In genomic region chr19:38880076-38880881, GRCh38 we compare ENCODE assay signal across 18 cellular contexts. TPM values are rescaled to one million over a fixed set of nuclear protein-coding genes. Genes with fewer than 3 reads are reported as not detected.
DNase-seq lines count a peak whose midpoint lies in the region; ATAC-seq, FAIRE-seq and TF ChIP-seq lines count a peak whose summit lies in the region.
"Had no signal": no experiment of that assay in that cellular context is flagged by ENCODE, and none has a peak within 500 bp of the region (broad histone marks: within the 10 kb centered on the region; RNA-seq: fewer than 3 reads in every experiment).

No MANE protein-coding gene starts in this region.

- no peak overlapping the region for H2BK12ac ChIP-seq in H1 (ENCODE audit: low read depth, low read length)

- no peaks in the 10 kb centered on the region for H3K27me3 Mint-ChIP-seq in activated naive CD4-positive, alpha-beta T cell treated with anti-CD3 and anti-CD28 coated beads for 36 hours (ENCODE audit: low read depth)
- H3K27me3 Mint-ChIP-seq in T-helper 17 cell = no peaks in the 10 kb centered on the region

- H2BK5ac ChIP-seq in H1 (ENCODE audit: low read depth, low read length) = no peak overlapping the region

- no peak overlapping the region for H3K9ac ChIP-seq in H1 (replicated peaks in 1 of 4; ENCODE audit: extremely low read depth in 1 of 4, low read depth in 3 of 4, low read length in 3 of 4)

- no peak for TF ChIP-seq RAD21 in H1 (IDR thresholded peaks at IDR 0.05 in 1 of 2, conservative IDR thresholded peaks at IDR 0.05 in 1 of 2; ENCODE audit: low read depth in 2 of 2, low read length in 2 of 2)

- H3K4me3 Mint-ChIP-seq in activated naive CD4-positive, alpha-beta T cell treated with anti-CD3 and anti-CD28 coated beads for 36 hours = no peak overlapping the region
- H3K4me3 Mint-ChIP-seq in T-helper 17 cell = peak overlapping the region; percentile 56
- H3K4me3 Mint-ChIP-seq in stimulated activated effector memory CD8-positive, alpha-beta T cell treated with anti-CD3 and anti-CD28 coated beads, Interleukin-12 subunit alpha, Interleukin-12 subunit beta, amount 100 ng/mL, for 72 hours = no peak overlapping the region

- TF ChIP-seq CTCF in H1 (IDR thresholded peaks at IDR 0.05; ENCODE audit: control extremely low read depth in 1 of 3, insufficient read depth in 1 of 3, low read depth in 1 of 3, low read length in 3 of 3) (no peak), suprapubic skin (IDR thresholded peaks at IDR 0.05) (no peak)

- H3K18ac ChIP-seq in H1 (ENCODE audit: extremely low read depth, low read length) = no peak overlapping the region

- H4K91ac ChIP-seq in H1 (replicated peaks; ENCODE audit: insufficient read length, low read length) = no peak overlapping the region

- no peak overlapping the region for H3K56ac ChIP-seq in H1 (replicated peaks; ENCODE audit: insufficient read length, low read depth, low read length)

- H3K14ac ChIP-seq in H1 (ENCODE audit: insufficient read length) = no peak overlapping the region

- no peaks in the 10 kb centered on the region for H3K9me3 ChIP-seq in T-helper 17 cell (ENCODE audit: control insufficient read depth, low read length, poor library complexity, severe bottlenecking)
- H3K9me3 ChIP-seq in H1 (ENCODE audit: insufficient read depth in 2 of 2, low read depth in 1 of 2, low read length in 1 of 2) = no peaks in the 10 kb centered on the region
- H3K9me3 ChIP-seq in suprapubic skin = no peaks in the 10 kb centered on the region
- H3K9me3 ChIP-seq: esophagus muscularis mucosa, pancreas had no signal

- H2BK20ac ChIP-seq in H1 (ENCODE audit: low read length) = no peak overlapping the region

- H3K4me1 ChIP-seq in H1 (replicated peaks in 1 of 4; ENCODE audit: control insufficient read depth in 3 of 4, insufficient read depth in 4 of 4, low read length in 3 of 4) = peaks cover 0 to 8% (median 3%) of the 10 kb centered on the region in 4 experiments; a peak in 6 of 7 replicates
- H3K4me1 ChIP-seq in suprapubic skin = peaks cover 3% of the 10 kb centered on the region

- H3K4me3 ChIP-seq in H1 (ENCODE audit: extremely low read depth in 1 of 4, insufficient read depth in 2 of 4, low read depth in 3 of 4, low read length in 4 of 4) = no peak overlapping the region
- H3K4me3 ChIP-seq in suprapubic skin = no peak overlapping the region
- H3K4me3 ChIP-seq: esophagus muscularis mucosa, pancreas had no signal

- no peaks in the 10 kb centered on the region for H3K79me2 ChIP-seq in H1 (ENCODE audit: control insufficient read depth in 1 of 2, insufficient read depth in 2 of 2, low read length in 2 of 2)

- FAIRE-seq in H1 (lab: Jason Lieb, UNC) = no peak
- FAIRE-seq: pancreas had no signal

- H3K36me3 ChIP-seq in H1 (ENCODE audit: control insufficient read depth in 2 of 4, insufficient read depth in 4 of 4, low read length in 3 of 4) = no peaks in the 10 kb centered on the region
- H3K36me3 ChIP-seq in suprapubic skin = peaks cover 52% of the 10 kb centered on the region
- H3K36me3 ChIP-seq: pancreas had no signal

- H2AFZ ChIP-seq in H1 (ENCODE audit: low read length) = no peak overlapping the region

- no peak overlapping the region for H2AK5ac ChIP-seq in H1 (ENCODE audit: low read depth, low read length)

- WGBS in H1 (ENCODE audit: extremely low coverage in 1 of 2, insufficient coverage in 1 of 2, insufficient read length in 1 of 2, insufficient replicate concordance in 2 of 2, low coverage in 1 of 2, low lambda C conversion rate in 2 of 2, missing lambda C conversion rate in 1 of 2), 2 experiments = 83% methylated on average over 14 of the region's 19 CpGs; no CpG with 5 or more reads in 1 of the 2 experiments
- 95% methylated on average over 12 of the region's 19 CpGs for WGBS in suprapubic skin

- DNase-seq in activated naive CD4-positive, alpha-beta T cell treated with anti-CD3 and anti-CD28 coated beads for 36 hours = no peak
- no peak for DNase-seq in activated naive CD4-positive, alpha-beta T cell (lab: John Stamatoyannopoulos, UW)
- DNase-seq in T-helper 17 cell (no peak), H1 (ENCODE audit: low read depth in 1 of 2, low spot score in 2 of 2) (no peak), SHP77 (lab: John Stamatoyannopoulos, UW) (no peak), suprapubic skin (ENCODE audit: low spot score in 2 of 2) (no peak)
- no peak for DNase-seq in stimulated activated effector memory CD8-positive, alpha-beta T cell treated with anti-CD3 and anti-CD28 coated beads, Interleukin-12 subunit alpha, Interleukin-12 subunit beta, amount 100 ng/mL, for 72 hours (ENCODE audit: low spot score in 2 of 2)
- DNase-seq: caudate nucleus, EL, GOT3, IMR-90, NCI-H2029 treated with DMSO at 0.1 percent for 48 hours, NCI-H446 had no signal

- CTCF ChIA-PET in activated naive CD4-positive, alpha-beta T cell treated with anti-CD3 and anti-CD28 coated beads for 36 hours (lab: Charles Lee) = interaction anchor here (2.5 to 5.7 kb wide), 2 partner anchors 8 to 50 kb away, joined by 11 to 54 read pairs; partner anchors contain the start of genes MRPS12 and SARS2
- CTCF ChIA-PET in H1 (lab: Charles Lee; ENCODE audit: partially characterized antibody) = interaction anchor here (0.7 to 7.0 kb wide), 5 partner anchors 8 to 22 kb away, joined by 3 to 97 read pairs (median 7); no protein-coding TSS in a partner anchor

- H3K4me1 Mint-ChIP-seq in activated naive CD4-positive, alpha-beta T cell treated with anti-CD3 and anti-CD28 coated beads for 36 hours (ENCODE audit: low read depth) = peaks cover 29% of the 10 kb centered on the region
- H3K4me1 Mint-ChIP-seq in T-helper 17 cell = peaks cover 30% of the 10 kb centered on the region
- peaks cover 33% of the 10 kb centered on the region for H3K4me1 Mint-ChIP-seq in stimulated activated effector memory CD8-positive, alpha-beta T cell treated with anti-CD3 and anti-CD28 coated beads, Interleukin-12 subunit alpha, Interleukin-12 subunit beta, amount 100 ng/mL, for 72 hours

- no peak overlapping the region for H2BK120ac ChIP-seq in H1 (replicated peaks; ENCODE audit: low read depth, low read length)

- peaks cover 10% of the 10 kb centered on the region for H3K36me3 Mint-ChIP-seq in activated naive CD4-positive, alpha-beta T cell treated with anti-CD3 and anti-CD28 coated beads for 36 hours (ENCODE audit: low read depth)
- no peaks in the 10 kb centered on the region for H3K36me3 Mint-ChIP-seq in T-helper 17 cell (ENCODE audit: low read depth)
- H3K36me3 Mint-ChIP-seq in stimulated activated effector memory CD8-positive, alpha-beta T cell treated with anti-CD3 and anti-CD28 coated beads, Interleukin-12 subunit alpha, Interleukin-12 subunit beta, amount 100 ng/mL, for 72 hours = peaks cover 56% of the 10 kb centered on the region

- H3K27ac ChIP-seq in H1 (ENCODE audit: low read depth, low read length) (no peak overlapping the region), suprapubic skin (no peak overlapping the region)
- H3K27ac ChIP-seq: esophagus muscularis mucosa, pancreas had no signal

- H4K5ac ChIP-seq in H1 (ENCODE audit: insufficient read length, low read depth, low read length) = no peak overlapping the region

- no peak for TF ChIP-seq POLR2A in H1 (IDR thresholded peaks at IDR 0.05; ENCODE audit: control extremely low read depth in 1 of 2, low read depth in 2 of 2, low read length in 2 of 2)
- TF ChIP-seq POLR2A in suprapubic skin (IDR thresholded peaks at IDR 0.05) = no peak

- H3K27ac Mint-ChIP-seq in activated naive CD4-positive, alpha-beta T cell treated with anti-CD3 and anti-CD28 coated beads for 36 hours = peak overlapping the region; percentile 73
- peak overlapping the region; percentile 98 for H3K27ac Mint-ChIP-seq in T-helper 17 cell
- peak overlapping the region; percentile 50 for H3K27ac Mint-ChIP-seq in stimulated activated effector memory CD8-positive, alpha-beta T cell treated with anti-CD3 and anti-CD28 coated beads, Interleukin-12 subunit alpha, Interleukin-12 subunit beta, amount 100 ng/mL, for 72 hours

- H4K20me1 ChIP-seq in H1 (replicated peaks in 1 of 2; ENCODE audit: control insufficient read depth in 1 of 2, insufficient read depth in 2 of 2, low read length in 2 of 2) = no peaks in the 10 kb centered on the region

- H3K79me1 ChIP-seq in H1 (ENCODE audit: low read depth, low read length) = no peaks in the 10 kb centered on the region

- intact Hi-C loops in activated naive CD4-positive, alpha-beta T cell treated with anti-CD3 and anti-CD28 coated beads for 36 hours (cut with micrococcal nuclease) = no loop called here

- no peaks in the 10 kb centered on the region for H3K27me3 ChIP-seq in H1 (replicated peaks in 1 of 4; ENCODE audit: control insufficient read depth in 3 of 4, extremely low read depth in 1 of 4, insufficient read depth in 3 of 4, low read length in 3 of 4)
- no peaks in the 10 kb centered on the region for H3K27me3 ChIP-seq in suprapubic skin
- H3K27me3 ChIP-seq: esophagus muscularis mucosa, pancreas had no signal

- 0 out of 2 replicates have a peak overlapping the region, but pooled peaks have one; percentile 21 for H4K8ac ChIP-seq in H1 (ENCODE audit: extremely low read depth, insufficient read depth, low read length)

- no peak overlapping the region for H3K23ac ChIP-seq in H1 (ENCODE audit: insufficient read length)

- no peaks in the 10 kb centered on the region for H3K23me2 ChIP-seq in H1 (ENCODE audit: low read depth, low read length)

- no peak overlapping the region for H2BK15ac ChIP-seq in H1 (ENCODE audit: low read length)

- H3K9me3 Mint-ChIP-seq in activated naive CD4-positive, alpha-beta T cell treated with anti-CD3 and anti-CD28 coated beads for 36 hours = no peaks in the 10 kb centered on the region
- H3K9me3 Mint-ChIP-seq in stimulated activated effector memory CD8-positive, alpha-beta T cell treated with anti-CD3 and anti-CD28 coated beads, Interleukin-12 subunit alpha, Interleukin-12 subunit beta, amount 100 ng/mL, for 72 hours = no peaks in the 10 kb centered on the region

- POLR2A ChIA-PET in H1 (lab: Charles Lee; ENCODE audit: partially characterized antibody) = interaction anchor here (0.6 to 6.1 kb wide), 5 partner anchors 7 to 194 kb away, joined by 4 to 35 read pairs (median 5); no protein-coding TSS in a partner anchor

- no peak overlapping the region for H3K4me2 ChIP-seq in H1 (ENCODE audit: insufficient read depth in 1 of 2, low read depth in 2 of 2, low read length in 2 of 2)

- ATAC-seq in T-helper 17 cell (no peak), GM21526 (IDR thresholded peaks at IDR 0.05; ENCODE audit: low FRiP score, unreplicated experiment) (no peak)
- no peak for ATAC-seq in stimulated activated effector memory CD8-positive, alpha-beta T cell treated with anti-CD3 and anti-CD28 coated beads, Interleukin-12 subunit alpha, Interleukin-12 subunit beta, amount 100 ng/mL, for 72 hours
- ATAC-seq: pancreas had no signal

- H3K4ac ChIP-seq in H1 (replicated peaks; ENCODE audit: insufficient read length, low read depth, low read length) = peak overlapping the region; percentile 38

- TF ChIP-seq EP300 in H1 (IDR thresholded peaks at IDR 0.05; ENCODE audit: borderline replicate concordance in 1 of 2, low read depth in 2 of 2, low read length in 2 of 2) (no peak), suprapubic skin (IDR thresholded peaks at IDR 0.05) (no peak)

RNA-seq across cellular contexts. Expression of gene RINL, which starts 2.2 kb away (rescaled TPM):
- total RNA-seq in activated naive CD4-positive, alpha-beta T cell treated with anti-CD3 and anti-CD28 coated beads for 36 hours = 100 to 1,000 TPM; 107 to 117 TPM
- total RNA-seq in T-helper 17 cell (10 to 100 TPM; 46.0 to 50.6 TPM), suprapubic skin (10 to 100 TPM in 2 of 4 donors, 1 to 10 TPM in 2; 5.1 to 17.2 (median 9.2) TPM)
- total RNA-seq in H1 (2021; fragmentation: NEBNext Ultra II Directional; extraction: Animal tissue kit (Norgen Biotek cat#: 25700)) = 11.9 and 14.2 TPM in 2 replicates
- 11.1 and 13.1 TPM in 2 replicates for polyA plus RNA-seq in H1 (2011; rRNA removed)
- polyA plus RNA-seq in H1 (2011; cell fraction: cytosol; rRNA removed) = 11.5 TPM
- polyA plus RNA-seq in H1 (2011; cell fraction: nucleus; rRNA removed) = 9.9 TPM
- polyA plus RNA-seq in H1 (2012, experiment 1 of 2) = 8.3 to 13.8 TPM (median 11.4 TPM) in 4 replicates
- polyA plus RNA-seq in H1 (2012, experiment 2 of 2) = 16.6 TPM
- polyA plus RNA-seq in H1 (2013, experiment 1 of 2) = 12.7 TPM
- 10.9 TPM for polyA plus RNA-seq in H1 (2013, experiment 2 of 2)
- 2.9 and 4.1 TPM in 2 replicates for polyA minus RNA-seq in H1 (2011; rRNA and poly(A)+ RNA removed)
- 4.3 TPM for polyA minus RNA-seq in H1 (2011; cell fraction: cytosol; rRNA and poly(A)+ RNA removed)
- polyA minus RNA-seq in H1 (2011; cell fraction: nucleus; rRNA and poly(A)+ RNA removed) = 6.0 TPM

RNA-seq across cellular contexts. Expression of gene SIRT2, which starts 19.1 kb away (rescaled TPM):
- 10 to 100 TPM; 18.2 to 19.6 TPM for total RNA-seq in activated naive CD4-positive, alpha-beta T cell treated with anti-CD3 and anti-CD28 coated beads for 36 hours
- 10 to 100 TPM; 68.7 to 68.9 TPM for total RNA-seq in T-helper 17 cell
- 6.1 and 6.5 TPM in 2 replicates for total RNA-seq in H1 (2021; fragmentation: NEBNext Ultra II Directional; extraction: Animal tissue kit (Norgen Biotek cat#: 25700))
- 10.0 and 11.8 TPM in 2 replicates for polyA plus RNA-seq in H1 (2011; rRNA removed)
- 9.0 TPM for polyA plus RNA-seq in H1 (2011; cell fraction: cytosol; rRNA removed)
- polyA plus RNA-seq in H1 (2011; cell fraction: nucleus; rRNA removed) = 15.2 TPM
- 5.0 to 9.0 TPM (median 7.5 TPM) in 4 replicates for polyA plus RNA-seq in H1 (2012, experiment 1 of 2)
- polyA plus RNA-seq in H1 (2012, experiment 2 of 2) = 7.4 TPM
- 6.8 TPM for polyA plus RNA-seq in H1 (2013, experiment 1 of 2)
- 6.5 TPM for polyA plus RNA-seq in H1 (2013, experiment 2 of 2)
- 5.6 and 6.1 TPM in 2 replicates for polyA minus RNA-seq in H1 (2011; rRNA and poly(A)+ RNA removed)
- polyA minus RNA-seq in H1 (2011; cell fraction: cytosol; rRNA and poly(A)+ RNA removed) = 5.5 TPM
- polyA minus RNA-seq in H1 (2011; cell fraction: nucleus; rRNA and poly(A)+ RNA removed) = 2.3 TPM
- total RNA-seq in suprapubic skin = 100 to 1,000 TPM in 1 of 4 donors, 10 to 100 TPM in 3; 90.4 to 100 (median 96.2) TPM

RNA-seq across cellular contexts. Expression of gene NFKBIB, which starts 19.5 kb away (rescaled TPM):
- 10 to 100 TPM; 47.2 to 52.7 TPM for total RNA-seq in activated naive CD4-positive, alpha-beta T cell treated with anti-CD3 and anti-CD28 coated beads for 36 hours
- total RNA-seq in T-helper 17 cell (10 to 100 TPM; 49.3 to 63.8 TPM), suprapubic skin (10 to 100 TPM; 18.1 to 25.4 (median 21.1) TPM)
- total RNA-seq in H1 (2021; fragmentation: NEBNext Ultra II Directional; extraction: Animal tissue kit (Norgen Biotek cat#: 25700)) = 36.3 and 37.3 TPM in 2 replicates
- 44.1 and 62.3 TPM in 2 replicates for polyA plus RNA-seq in H1 (2011; rRNA removed)
- polyA plus RNA-seq in H1 (2011; cell fraction: cytosol; rRNA removed) = 45.6 TPM
- polyA plus RNA-seq in H1 (2011; cell fraction: nucleus; rRNA removed) = 28.5 TPM
- polyA plus RNA-seq in H1 (2012, experiment 1 of 2) = 31.4 to 41.1 TPM (median 35.3 TPM) in 4 replicates
- polyA plus RNA-seq in H1 (2012, experiment 2 of 2) = 23.4 TPM
- polyA plus RNA-seq in H1 (2013, experiment 1 of 2) = 26.4 TPM
- 24.3 TPM for polyA plus RNA-seq in H1 (2013, experiment 2 of 2)
- polyA minus RNA-seq in H1 (2011; rRNA and poly(A)+ RNA removed) = 4.9 and 5.8 TPM in 2 replicates
- polyA minus RNA-seq in H1 (2011; cell fraction: cytosol; rRNA and poly(A)+ RNA removed) = 14.2 TPM
- 8.0 TPM for polyA minus RNA-seq in H1 (2011; cell fraction: nucleus; rRNA and poly(A)+ RNA removed)

RNA-seq across cellular contexts. Expression of gene HNRNPL, which starts 30.5 kb away (rescaled TPM):
- 100 to 1,000 TPM; 777 to 829 TPM for total RNA-seq in activated naive CD4-positive, alpha-beta T cell treated with anti-CD3 and anti-CD28 coated beads for 36 hours
- total RNA-seq in T-helper 17 cell (100 to 1,000 TPM; 477 to 480 TPM), suprapubic skin (100 to 1,000 TPM; 178 to 227 (median 200) TPM)
- total RNA-seq in H1 (2021; fragmentation: NEBNext Ultra II Directional; extraction: Animal tissue kit (Norgen Biotek cat#: 25700)) = 711 and 779 TPM in 2 replicates
- 403 and 404 TPM in 2 replicates for polyA plus RNA-seq in H1 (2011; rRNA removed)
- polyA plus RNA-seq in H1 (2011; cell fraction: cytosol; rRNA removed) = 354 TPM
- polyA plus RNA-seq in H1 (2011; cell fraction: nucleus; rRNA removed) = 541 TPM
- polyA plus RNA-seq in H1 (2012, experiment 1 of 2) = 683 to 1,004 TPM (median 711 TPM) in 4 replicates
- polyA plus RNA-seq in H1 (2012, experiment 2 of 2) = 537 TPM
- polyA plus RNA-seq in H1 (2013, experiment 1 of 2) = 480 TPM
- polyA plus RNA-seq in H1 (2013, experiment 2 of 2) = 470 TPM
- 621 and 711 TPM in 2 replicates for polyA minus RNA-seq in H1 (2011; rRNA and poly(A)+ RNA removed)
- 351 TPM for polyA minus RNA-seq in H1 (2011; cell fraction: cytosol; rRNA and poly(A)+ RNA removed)
- 254 TPM for polyA minus RNA-seq in H1 (2011; cell fraction: nucleus; rRNA and poly(A)+ RNA removed)

RNA-seq across cellular contexts. Expression of gene CCER2, which starts 31.7 kb away (rescaled TPM):
- under 1 TPM; 0.26 to 0.44 TPM for total RNA-seq in activated naive CD4-positive, alpha-beta T cell treated with anti-CD3 and anti-CD28 coated beads for 36 hours
- 1 to 10 TPM in 1 of 2 donors, not detected in 1; 1.3 TPM for total RNA-seq in T-helper 17 cell
- 0.56 and 0.73 TPM in 2 replicates for total RNA-seq in H1 (2021; fragmentation: NEBNext Ultra II Directional; extraction: Animal tissue kit (Norgen Biotek cat#: 25700))
- polyA plus RNA-seq in H1 (2011; rRNA removed) = 0.32 and 0.71 TPM in 2 replicates
- 1.6 TPM for polyA plus RNA-seq in H1 (2011; cell fraction: cytosol; rRNA removed)
- 5.5 TPM for polyA plus RNA-seq in H1 (2011; cell fraction: nucleus; rRNA removed)
- 0.69 to 2.3 TPM (median 1.2 TPM) in 4 replicates for polyA plus RNA-seq in H1 (2012, experiment 1 of 2)
- not detected for polyA plus RNA-seq in H1 (2012, experiment 2 of 2)
- 0.57 TPM for polyA plus RNA-seq in H1 (2013, experiment 1 of 2)
- polyA plus RNA-seq in H1 (2013, experiment 2 of 2) = 0.33 TPM
- polyA minus RNA-seq in H1 (2011; rRNA and poly(A)+ RNA removed) = not detected in 2 replicates
- polyA minus RNA-seq in H1 (2011; cell fraction: cytosol; rRNA and poly(A)+ RNA removed) = not detected
- 1.00 TPM for polyA minus RNA-seq in H1 (2011; cell fraction: nucleus; rRNA and poly(A)+ RNA removed)
- 1 to 10 TPM in 2 of 4 donors, under 1 TPM in 1, not detected in 1; 0.85 to 3.1 (median 1.3) TPM for total RNA-seq in suprapubic skin
- total RNA-seq: glomerular endothelial cell, IMR-90, urinary bladder had no signal
